Comparison of ENCODE assay signal across 16 cellular contexts in genomic region chr7:45036801-45037200, GRCh38. TPM values are rescaled to one million over a fixed set of nuclear protein-coding genes. Genes with fewer than 3 reads are reported as not detected.
DNase-seq lines count a peak whose midpoint lies in the region; ATAC-seq and TF ChIP-seq lines count a peak whose summit lies in the region.
"Had no signal": no experiment of that assay in that cellular context is flagged by ENCODE, and none has a peak within 500 bp of the region (broad histone marks: within the 10 kb centered on the region; RNA-seq: fewer than 3 reads in every experiment).

No MANE protein-coding gene starts in this region.

- H4K91ac ChIP-seq in neuronal stem cell (ENCODE audit: low read depth, low read length, poor library complexity), result no peak overlapping the region

- no peak overlapping the region for H3K23ac ChIP-seq in neuronal stem cell (ENCODE audit: low read depth, low read length, poor library complexity)

- H2BK12ac ChIP-seq in neuronal stem cell (ENCODE audit: low read length), result no peak overlapping the region

- peak overlapping the region; percentile 85 for H3K4me3 Mint-ChIP-seq in activated naive CD8-positive, alpha-beta T cell
- H3K4me3 Mint-ChIP-seq: HFFc6 had no signal

- H3K27ac ChIP-seq in HL-60 (replicated peaks), result 0 out of 2 replicates have a peak overlapping the region, but pooled peaks have one; percentile 14
- H3K27ac ChIP-seq in neuronal stem cell (replicated peaks; ENCODE audit: low read length), result peak overlapping the region; percentile 66
- H3K27ac ChIP-seq: adrenal gland, coronary artery, SJSA1, tibial artery had no signal

- peak overlapping the region; percentile 97 for H3K27ac Mint-ChIP-seq in activated naive CD8-positive, alpha-beta T cell
- H3K27ac Mint-ChIP-seq: HFFc6 had no signal

- H3K9ac ChIP-seq in neuronal stem cell (ENCODE audit: low read depth, low read length, poor library complexity), result no peak overlapping the region

- H3K4me3 ChIP-seq in HL-60 (replicated peaks; ENCODE audit: insufficient read depth, low read length), result no peak overlapping the region
- no peak overlapping the region for H3K4me3 ChIP-seq in neuronal stem cell (ENCODE audit: low read length in 2 of 2)
- H3K4me3 ChIP-seq: adrenal gland, coronary artery, SJSA1, skin epidermis, tibial artery had no signal

- H2BK15ac ChIP-seq in neuronal stem cell (ENCODE audit: low read length), result no peak overlapping the region

- no peak for TF ChIP-seq CTCF in HL-60 (IDR thresholded peaks at IDR 0.05; ENCODE audit: insufficient read depth, low read length)

- no peak overlapping the region for H2AK5ac ChIP-seq in neuronal stem cell (ENCODE audit: low read depth, low read length)

- H4K8ac ChIP-seq in neuronal stem cell (ENCODE audit: low read depth, low read length), result no peak overlapping the region

- peak overlapping the region; percentile 84 for H3K18ac ChIP-seq in neuronal stem cell (ENCODE audit: low read length)

- no peak overlapping the region for H3K4ac ChIP-seq in neuronal stem cell (ENCODE audit: low read length)

- H3K4me2 ChIP-seq in neuronal stem cell (ENCODE audit: insufficient read depth, low read length, poor library complexity, severe bottlenecking), result no peak overlapping the region

- H2BK120ac ChIP-seq in neuronal stem cell (ENCODE audit: low read depth, low read length), result no peak overlapping the region

- H2AFZ ChIP-seq in neuronal stem cell (ENCODE audit: low read length), result no peak overlapping the region

- H3K4me1 ChIP-seq in neuronal stem cell (ENCODE audit: control insufficient read depth in 2 of 2, insufficient read depth in 1 of 2, low read depth in 1 of 2, low read length in 2 of 2), result peaks cover 0 to 15% of the 10 kb centered on the region in 2 donors
- H3K4me1 ChIP-seq: SJSA1 had no signal

- no peaks in the 10 kb centered on the region for H3K27me3 Mint-ChIP-seq in activated naive CD8-positive, alpha-beta T cell

- ATAC-seq in activated CD4-positive, CD25-positive, alpha-beta regulatory T cell treated with anti-CD3 and anti-CD28 coated beads, Interleukin-2, amount 50 U/mL, for 24 hours, result peak; percentile 57 to 75
- ATAC-seq in HG03135 (IDR thresholded peaks at IDR 0.05; ENCODE audit: unreplicated experiment) (no peak), GM21390 (IDR thresholded peaks at IDR 0.05; ENCODE audit: unreplicated experiment) (no peak), GM19328 (IDR thresholded peaks at IDR 0.05; ENCODE audit: unreplicated experiment) (no peak)

- H3K9me3 ChIP-seq in neuronal stem cell (replicated peaks in 1 of 2; ENCODE audit: control insufficient read depth in 2 of 2, insufficient read depth in 1 of 2, low read depth in 1 of 2, low read length in 2 of 2), result no peaks in the 10 kb centered on the region
- H3K9me3 ChIP-seq: adrenal gland, SJSA1, tibial artery had no signal

- H3K27me3 ChIP-seq in HL-60 (ENCODE audit: insufficient read depth, poor library complexity, severe bottlenecking), result no peaks in the 10 kb centered on the region
- no peaks in the 10 kb centered on the region for H3K27me3 ChIP-seq in neuronal stem cell (ENCODE audit: control insufficient read depth in 3 of 3, insufficient read depth in 3 of 3, low read depth in 1 of 3, low read length in 3 of 3)
- H3K27me3 ChIP-seq: adrenal gland, SJSA1, tibial artery had no signal

- no peak overlapping the region for H3K14ac ChIP-seq in neuronal stem cell (ENCODE audit: low read length)

- H3K79me1 ChIP-seq in neuronal stem cell (ENCODE audit: low read depth, low read length), result peaks cover 9% of the 10 kb centered on the region

- H3K4me1 Mint-ChIP-seq in activated naive CD8-positive, alpha-beta T cell (ENCODE audit: low read depth), result peaks cover 69% of the 10 kb centered on the region

- peaks cover 9 to 36% of the 10 kb centered on the region in 2 donors for H3K36me3 ChIP-seq in neuronal stem cell (replicated peaks in 1 of 2; ENCODE audit: control insufficient read depth in 2 of 2, insufficient read depth in 2 of 2, low read length in 2 of 2)

- no peak overlapping the region for H2BK5ac ChIP-seq in neuronal stem cell (ENCODE audit: low read length)

- peaks cover 9% of the 10 kb centered on the region for H3K36me3 Mint-ChIP-seq in activated naive CD8-positive, alpha-beta T cell

- no CpG with 5 or more reads among the region's 8 CpGs for WGBS in neuronal stem cell (ENCODE audit: extremely low coverage in 2 of 2, insufficient read length in 2 of 2, insufficient replicate concordance in 1 of 2), 2 donors

- H3K9me3 Mint-ChIP-seq in activated naive CD8-positive, alpha-beta T cell (ENCODE audit: low read depth), result no peaks in the 10 kb centered on the region
- H3K9me3 Mint-ChIP-seq: HFFc6 had no signal

- DNase-seq in activated CD4-positive, CD25-positive, alpha-beta regulatory T cell (lab: John Stamatoyannopoulos, UW), result no peak
- DNase-seq in HL-60 (ENCODE audit: low read depth in 1 of 2, low spot score in 1 of 2) (no peak), neuronal stem cell (ENCODE audit: low spot score) (no peak)
- DNase-seq: 8988T, adrenal gland, HFFc6, occipital lobe had no signal

RNA-seq across cellular contexts. Expression of gene CCM2, which starts 36.8 kb away (rescaled TPM):
- 29.8 TPM for polyA plus RNA-seq in neuronal stem cell (2013, experiment 1 of 2)
- polyA plus RNA-seq in neuronal stem cell (2013, experiment 2 of 2), result 30.1 TPM

RNA-seq across cellular contexts. Expression of gene NACAD, which starts 52.0 kb away (rescaled TPM):
- polyA plus RNA-seq in neuronal stem cell (2013, experiment 1 of 2), result 3.5 TPM
- polyA plus RNA-seq in neuronal stem cell (2013, experiment 2 of 2), result 3.6 TPM

RNA-seq across cellular contexts. Expression of gene MYO1G, which starts 58.0 kb away (rescaled TPM):
- 0.03 TPM for polyA plus RNA-seq in neuronal stem cell (2013, experiment 1 of 2)
- polyA plus RNA-seq in neuronal stem cell (2013, experiment 2 of 2), result 0.06 TPM

Comparison
In these comparisons a context has a peak if more than half of its experiments do, and no peak if none do; other contexts are left out.
1. ATAC-seq: peak in activated CD4-positive, CD25-positive, alpha-beta regulatory T cell treated with anti-CD3 and anti-CD28 coated beads, Interleukin-2, amount 50 U/mL, for 24 hours (2 of 2); none in HG03135 (single experiment), GM21390 (single experiment) and GM19328 (single experiment).